19 cellular contexts compared by ENCODE assay signal in the genomic region with DNA sequence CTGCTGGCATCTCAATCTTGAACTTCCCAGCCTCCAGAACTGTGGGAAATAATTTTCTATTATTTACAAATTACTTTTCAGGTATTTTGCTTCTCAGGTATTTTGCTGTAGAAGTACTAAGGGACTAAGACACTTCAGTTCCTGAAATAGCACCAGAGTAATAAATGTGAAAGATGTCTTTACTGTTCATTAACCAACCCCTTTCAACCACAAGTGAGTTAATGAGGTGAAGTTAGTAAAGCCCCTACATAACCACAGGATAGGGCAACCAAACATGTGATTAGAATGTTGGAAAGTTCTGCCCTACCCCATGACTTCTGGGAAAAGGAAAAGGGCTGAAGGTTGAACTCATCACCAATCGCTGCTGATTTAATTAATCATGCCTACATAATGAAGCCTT. TPM values are rescaled to one million over a fixed set of nuclear protein-coding genes. Genes with fewer than 3 reads are reported as not detected.
A peak's percentile ranks its signal among the peaks of the same experiment; 100 is the strongest.
DNase-seq lines count a peak whose midpoint lies in the region; ATAC-seq and TF ChIP-seq lines count a peak whose summit lies in the region.
"Had no signal": no experiment of that assay in that cellular context is flagged by ENCODE, and none has a peak within 500 bp of the region (broad histone marks: within the 10 kb centered on the region; RNA-seq: fewer than 3 reads in every experiment).

No MANE protein-coding gene starts in this region.

- peak overlapping the region; percentile 86 for H3K4me3 Mint-ChIP-seq in CD4-positive, alpha-beta T cell
- H3K4me3 Mint-ChIP-seq in activated naive CD8-positive, alpha-beta T cell treated with anti-CD3 and anti-CD28 coated beads for 36 hours: no peak overlapping the region
- H3K4me3 Mint-ChIP-seq in neural crest cell: peak overlapping the region; percentile 75

- DNase-seq in CD4-positive, alpha-beta T cell: no peak
- no peak for DNase-seq in activated naive CD8-positive, alpha-beta T cell treated with anti-CD3 and anti-CD28 coated beads for 36 hours
- DNase-seq in neural crest cell (ENCODE audit: low read depth, low spot score): no peak
- DNase-seq in iPS-NIHi7 (ENCODE audit: extremely low spot score): no peak
- DNase-seq in colonic mucosa: no peak
- DNase-seq: activated gamma-delta T cell; amniotic stem cell; CD8-positive, alpha-beta T cell; HFFc6; NCI-H1092 treated with DMSO at 0.1 percent for 48 hours; NCI-H1930; NCI-H2227 treated with DMSO at 0.1 percent for 48 hours; occipital lobe had no signal

- H3K27ac ChIP-seq in BLaER1 (no peak overlapping the region), colonic mucosa (no peak overlapping the region)
- H3K27ac ChIP-seq in CD4-positive, alpha-beta T cell (ENCODE audit: low read depth, low read length): no peak overlapping the region
- H3K27ac ChIP-seq: VCaP had no signal

- intact Hi-C loops in CD4-positive, alpha-beta T cell (cut with DNase I, micrococcal nuclease): loop anchor here in 1 of 2 experiments (5.0 kb wide), 2 partner anchors 124 to 229 kb away; partner anchors contain the start of gene ZNF420
- intact Hi-C loops in colonic mucosa (cut with DNase I): no loop called here

- H3K4me1 ChIP-seq in BLaER1 (peaks cover 22% of the 10 kb centered on the region), colonic mucosa (peaks cover 5% of the 10 kb centered on the region)

- H3K9me3 ChIP-seq in BLaER1 (peaks cover 55% of the 10 kb centered on the region), colonic mucosa (no peaks in the 10 kb centered on the region)
- peaks cover 5% of the 10 kb centered on the region for H3K9me3 ChIP-seq in CD4-positive, alpha-beta T cell (ENCODE audit: control insufficient read depth, low read length)
- H3K9me3 ChIP-seq: gastroesophageal sphincter had no signal

- peaks cover 39% of the 10 kb centered on the region for H3K36me3 Mint-ChIP-seq in CD4-positive, alpha-beta T cell (ENCODE audit: low read depth)
- H3K36me3 Mint-ChIP-seq in activated naive CD8-positive, alpha-beta T cell treated with anti-CD3 and anti-CD28 coated beads for 36 hours: peaks cover 45% of the 10 kb centered on the region
- H3K36me3 Mint-ChIP-seq in neural crest cell (ENCODE audit: low read depth): peaks cover 38% of the 10 kb centered on the region

- H3K9me3 Mint-ChIP-seq in CD4-positive, alpha-beta T cell: peaks cover 5% of the 10 kb centered on the region
- H3K9me3 Mint-ChIP-seq in activated naive CD8-positive, alpha-beta T cell treated with anti-CD3 and anti-CD28 coated beads for 36 hours: peaks cover 24% of the 10 kb centered on the region
- peaks cover 8% of the 10 kb centered on the region for H3K9me3 Mint-ChIP-seq in neural crest cell

- POLR2A ChIA-PET in CD4-positive, alpha-beta T cell (lab: Charles Lee): interaction anchor here (1.3 to 3.4 kb wide), 3 partner anchors 10 to 659 kb away, joined by 3 to 167 read pairs (median 4); partner anchors contain the start of genes ZNF790 and ZNF793

- no peak overlapping the region for H3K27ac Mint-ChIP-seq in CD4-positive, alpha-beta T cell
- H3K27ac Mint-ChIP-seq in activated naive CD8-positive, alpha-beta T cell treated with anti-CD3 and anti-CD28 coated beads for 36 hours: peak overlapping the region; percentile 5
- no peak overlapping the region for H3K27ac Mint-ChIP-seq in neural crest cell (ENCODE audit: unreplicated experiment)
- H3K27ac Mint-ChIP-seq: CD8-positive, alpha-beta T cell; HFFc6 had no signal

- peaks cover 15% of the 10 kb centered on the region for H3K4me1 Mint-ChIP-seq in CD4-positive, alpha-beta T cell (ENCODE audit: low read depth)
- peaks cover 8% of the 10 kb centered on the region for H3K4me1 Mint-ChIP-seq in activated naive CD8-positive, alpha-beta T cell treated with anti-CD3 and anti-CD28 coated beads for 36 hours
- peaks cover 4% of the 10 kb centered on the region for H3K4me1 Mint-ChIP-seq in neural crest cell

- H3K36me3 ChIP-seq in BLaER1: peaks cover 57% of the 10 kb centered on the region
- H3K36me3 ChIP-seq in colonic mucosa: no peaks in the 10 kb centered on the region

- ATAC-seq in CD4-positive, alpha-beta T cell (ENCODE audit: poor library complexity): no peak
- ATAC-seq in HG03280 (IDR thresholded peaks at IDR 0.05; ENCODE audit: unreplicated experiment): no peak
- ATAC-seq: CD8-positive, alpha-beta T cell; gastroesophageal sphincter had no signal

- CTCF ChIA-PET in CD4-positive, alpha-beta T cell (lab: Charles Lee): no interaction called here

- H3K4me3 ChIP-seq in BLaER1 (no peak overlapping the region), colonic mucosa (no peak overlapping the region)
- H3K4me3 ChIP-seq: coronary artery, gastroesophageal sphincter, skin epidermis had no signal

- no peak overlapping the region for H3K9ac ChIP-seq in BLaER1
- H3K9ac ChIP-seq in colonic mucosa (ENCODE audit: low read depth in 2 of 2, low read length in 2 of 2): no peak overlapping the region

- TF ChIP-seq CTCF in CD4-positive, alpha-beta T cell (IDR thresholded peaks at IDR 0.05): no peak
- TF ChIP-seq CTCF in neural crest cell (conservative IDR thresholded peaks at IDR 0.05) (no peak), colonic mucosa (IDR thresholded peaks at IDR 0.05) (no peak)

- no peaks in the 10 kb centered on the region for H3K27me3 Mint-ChIP-seq in CD4-positive, alpha-beta T cell
- H3K27me3 Mint-ChIP-seq in activated naive CD8-positive, alpha-beta T cell treated with anti-CD3 and anti-CD28 coated beads for 36 hours: no peaks in the 10 kb centered on the region
- no peaks in the 10 kb centered on the region for H3K27me3 Mint-ChIP-seq in neural crest cell (ENCODE audit: low read depth)

- H3K4me2 ChIP-seq in BLaER1: 0 out of 2 replicates have a peak overlapping the region, but pooled peaks have one; percentile 85

- H4K20me1 ChIP-seq in BLaER1: no peaks in the 10 kb centered on the region

- H3K27me3 ChIP-seq in BLaER1: no peaks in the 10 kb centered on the region
- H3K27me3 ChIP-seq in CD4-positive, alpha-beta T cell (ENCODE audit: control insufficient read depth, insufficient read depth, low read length): no peaks in the 10 kb centered on the region
- H3K27me3 ChIP-seq in colonic mucosa: no peaks in the 10 kb centered on the region
- H3K27me3 ChIP-seq: gastroesophageal sphincter had no signal

RNA-seq across cellular contexts. Expression of gene ZNF345, which starts 2.7 kb away (rescaled TPM):
- total RNA-seq in CD4-positive, alpha-beta T cell: 1 to 10 TPM; 5.9 to 7.1 TPM
- total RNA-seq in activated naive CD8-positive, alpha-beta T cell treated with anti-CD3 and anti-CD28 coated beads for 36 hours: 1 to 10 TPM; 3.6 to 4.9 TPM
- total RNA-seq in neural crest cell (8.7 and 10.2 TPM in 2 replicates), colonic mucosa (1 to 10 TPM; 2.3 to 2.9 TPM)

RNA-seq across cellular contexts. Expression of gene ZNF790, which starts 9.8 kb away (rescaled TPM):
- 1 to 10 TPM; 2.9 to 3.5 TPM for total RNA-seq in CD4-positive, alpha-beta T cell
- 1 to 10 TPM; 9.0 to 9.6 TPM for total RNA-seq in activated naive CD8-positive, alpha-beta T cell treated with anti-CD3 and anti-CD28 coated beads for 36 hours
- 11.3 and 12.5 TPM in 2 replicates for total RNA-seq in neural crest cell
- 1 to 10 TPM; 3.1 to 3.9 TPM for total RNA-seq in colonic mucosa
